9 cellular contexts compared by ENCODE assay signal in the genomic region with DNA sequence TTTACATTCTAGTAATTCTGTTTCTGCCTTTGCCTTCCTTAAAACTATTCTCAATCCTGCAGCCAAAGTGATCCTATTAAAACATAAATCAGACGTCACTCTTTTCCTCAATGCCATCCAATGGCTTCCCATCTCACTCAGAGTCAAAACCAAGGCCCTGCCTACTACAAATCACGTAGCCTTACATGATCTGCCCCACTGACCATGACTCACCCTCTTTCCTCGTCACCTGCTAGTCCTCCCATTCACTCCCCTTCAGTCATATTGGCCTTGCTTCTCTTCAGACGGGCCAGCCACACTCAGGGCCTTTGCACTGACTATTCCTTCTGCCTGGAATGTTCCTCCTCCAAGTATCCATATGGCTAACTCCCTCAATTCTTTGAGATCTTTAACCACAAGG. TPM values are rescaled to one million over a fixed set of nuclear protein-coding genes. Genes with fewer than 3 reads are reported as not detected.
DNase-seq lines count a peak whose midpoint lies in the region; ATAC-seq and TF ChIP-seq lines count a peak whose summit lies in the region.
"Had no signal": no experiment of that assay in that cellular context is flagged by ENCODE, and none has a peak within 500 bp of the region (broad histone marks: within the 10 kb centered on the region; RNA-seq: fewer than 3 reads in every experiment).

No MANE protein-coding gene starts in this region.

- no peak overlapping the region for H3K4me3 Mint-ChIP-seq in CD14-positive monocyte
- H3K4me3 Mint-ChIP-seq in activated naive CD8-positive, alpha-beta T cell treated with anti-CD3 and anti-CD28 coated beads, Interleukin-2, amount 10 ng/mL, durations not matched to agents 7 days and 5 days, result peak overlapping the region; percentile 49

- POLR2A ChIA-PET in activated naive CD8-positive, alpha-beta T cell treated with anti-CD3 and anti-CD28 coated beads, Interleukin-2, amount 10 ng/mL, durations not matched to agents 7 days and 5 days (lab: Charles Lee), result interaction anchor here (2.9 kb wide), 1 partner anchor 39 kb away, joined by 11 read pairs; a partner anchor contains a TSS

- H3K27me3 ChIP-seq in ascending aorta, result no peaks in the 10 kb centered on the region

- H3K27ac ChIP-seq in ascending aorta, result no peak overlapping the region
- H3K27ac ChIP-seq: thoracic aorta had no signal

- H3K4me3 ChIP-seq in ascending aorta, result no peak overlapping the region
- H3K4me3 ChIP-seq: thoracic aorta had no signal

- no peaks in the 10 kb centered on the region for H3K9me3 ChIP-seq in ascending aorta
- H3K9me3 ChIP-seq: thoracic aorta had no signal

- H3K9me3 Mint-ChIP-seq in CD14-positive monocyte, result no peaks in the 10 kb centered on the region
- H3K9me3 Mint-ChIP-seq in activated naive CD8-positive, alpha-beta T cell treated with anti-CD3 and anti-CD28 coated beads, Interleukin-2, amount 10 ng/mL, durations not matched to agents 7 days and 5 days, result no peaks in the 10 kb centered on the region

- H3K27ac Mint-ChIP-seq in CD14-positive monocyte, result peak overlapping the region in 6 of 7 donors; percentile 0 to 88 (median 68)
- peak overlapping the region; percentile 80 for H3K27ac Mint-ChIP-seq in activated naive CD8-positive, alpha-beta T cell treated with anti-CD3 and anti-CD28 coated beads, Interleukin-2, amount 10 ng/mL, durations not matched to agents 7 days and 5 days

- no peaks in the 10 kb centered on the region for H3K4me1 ChIP-seq in ascending aorta

- peak; percentile 73 for DNase-seq in CD14-positive monocyte (ENCODE audit: low spot score)
- no peak for DNase-seq in activated naive CD8-positive, alpha-beta T cell treated with anti-CD3 and anti-CD28 coated beads, Interleukin-2, amount 10 ng/mL, durations not matched to agents 7 days and 5 days
- DNase-seq in DMS79 treated with DMSO at 0.1 percent for 48 hours (lab: John Stamatoyannopoulos, UW), result no peak
- DNase-seq in ascending aorta (ENCODE audit: low spot score in 2 of 2), result no peak
- DNase-seq in cerebellum (ENCODE audit: low spot score), result no peak
- DNase-seq in OCI-M1 (lab: John Stamatoyannopoulos, UW), result no peak

- TF ChIP-seq CTCF in CD14-positive monocyte (IDR thresholded peaks at IDR 0.05) (no peak), ascending aorta (IDR thresholded peaks at IDR 0.05) (no peak)

- H3K4me1 Mint-ChIP-seq in CD14-positive monocyte, result peaks cover 28% of the 10 kb centered on the region
- H3K4me1 Mint-ChIP-seq in activated naive CD8-positive, alpha-beta T cell treated with anti-CD3 and anti-CD28 coated beads, Interleukin-2, amount 10 ng/mL, durations not matched to agents 7 days and 5 days, result peaks cover 17% of the 10 kb centered on the region

- intact Hi-C loops in CD14-positive monocyte (cut with micrococcal nuclease), result no loop called here
- intact Hi-C loops in ascending aorta (cut with DNase I), result no loop called here

- H3K36me3 Mint-ChIP-seq in CD14-positive monocyte, result no peaks in the 10 kb centered on the region
- H3K36me3 Mint-ChIP-seq in activated naive CD8-positive, alpha-beta T cell treated with anti-CD3 and anti-CD28 coated beads, Interleukin-2, amount 10 ng/mL, durations not matched to agents 7 days and 5 days, result peaks cover 8% of the 10 kb centered on the region

- peaks cover 0 to 4% (median 2%) of the 10 kb centered on the region in 3 donors for H3K27me3 Mint-ChIP-seq in CD14-positive monocyte (ENCODE audit: low read depth in 3 of 3)
- no peaks in the 10 kb centered on the region for H3K27me3 Mint-ChIP-seq in activated naive CD8-positive, alpha-beta T cell treated with anti-CD3 and anti-CD28 coated beads, Interleukin-2, amount 10 ng/mL, durations not matched to agents 7 days and 5 days

- ATAC-seq in GM19035 (IDR thresholded peaks at IDR 0.05; ENCODE audit: unreplicated experiment) (peak; percentile 44), HG03139 (IDR thresholded peaks at IDR 0.05; ENCODE audit: unreplicated experiment) (peak; percentile 57)
- no peak for ATAC-seq in activated naive CD8-positive, alpha-beta T cell treated with anti-CD3 and anti-CD28 coated beads, Interleukin-2, amount 10 ng/mL, durations not matched to agents 7 days and 5 days (ENCODE audit: low read depth)

- no peaks in the 10 kb centered on the region for H3K36me3 ChIP-seq in ascending aorta
- H3K36me3 ChIP-seq: thoracic aorta had no signal

RNA-seq across cellular contexts. Expression of a gene that starts 39.0 kb away (rescaled TPM):
- 10 to 100 TPM; 15.5 to 19.5 TPM for polyA plus RNA-seq in CD14-positive monocyte
- total RNA-seq in activated naive CD8-positive, alpha-beta T cell treated with anti-CD3 and anti-CD28 coated beads, Interleukin-2, amount 10 ng/mL, durations not matched to agents 7 days and 5 days, result 10 to 100 TPM; 35.5 to 40.7 TPM
- total RNA-seq in ascending aorta (136 TPM), cerebellum (110 TPM)

RNA-seq across cellular contexts. Expression of a gene that starts 43.6 kb away (rescaled TPM):
- polyA plus RNA-seq in CD14-positive monocyte, result 1 to 10 TPM; 2.5 to 2.7 TPM
- 1 to 10 TPM; 2.6 to 3.7 TPM for total RNA-seq in activated naive CD8-positive, alpha-beta T cell treated with anti-CD3 and anti-CD28 coated beads, Interleukin-2, amount 10 ng/mL, durations not matched to agents 7 days and 5 days
- total RNA-seq in ascending aorta (0.11 TPM), cerebellum (10.8 TPM)
